ENCODE assay signal across 1 cellular context in genomic region chr10:89355373-89355772, GRCh38.
TF ChIP-seq lines count a peak whose summit lies in the region.

No MANE protein-coding gene starts in this region.

TF ChIP-seq in K562, 482 proteins besides CTCF, POLR2A, EP300 and RAD21 (continued from another document and continues in another):
- TF ChIP-seq E2F8 (IDR thresholded peaks at IDR 0.05; ENCODE audit: low read depth, partially characterized antibody), result no peak
- peak; percentile 16; the same call in 1 of the 2 replicates for TF ChIP-seq JUND (IDR thresholded peaks at IDR 0.05; ENCODE audit: borderline replicate concordance, low read depth, low read length)
- no peak for TF ChIP-seq JUND (tag; IDR thresholded peaks at IDR 0.05; ENCODE audit: borderline replicate concordance, low read depth, low read length)
- no peak for TF ChIP-seq KLF13 (tag; IDR thresholded peaks at IDR 0.05; ENCODE audit: borderline replicate concordance, low read depth)
- TF ChIP-seq NBN (IDR thresholded peaks at IDR 0.05; ENCODE audit: low read depth), result no peak
- TF ChIP-seq TAF1 (IDR thresholded peaks at IDR 0.05; ENCODE audit: control insufficient read depth, extremely low read depth, insufficient read depth, low read length, severe bottlenecking), result no peak
- TF ChIP-seq CCAR2 (IDR thresholded peaks at IDR 0.05; ENCODE audit: low read depth, low read length), result no peak
- TF ChIP-seq ELF4 (CRISPR knock-in tag; IDR thresholded peaks at IDR 0.05), result no peak
- no peak for TF ChIP-seq USF1 (CRISPR knock-in tag; IDR thresholded peaks at IDR 0.05)
- no peak for TF ChIP-seq STAT5B (CRISPR knock-in tag; IDR thresholded peaks at IDR 0.05)
- no peak for TF ChIP-seq KDM5B (IDR thresholded peaks at IDR 0.05; ENCODE audit: insufficient replicate concordance, low read depth, low read length)
- peak in 1 of 2 experiments; percentile 22; a peak in 1 of 4 replicates for TF ChIP-seq FOXA3 (CRISPR knock-in tag; conservative IDR thresholded peaks at IDR 0.05 in 1 of 2, IDR thresholded peaks at IDR 0.05 in 1 of 2)
- TF ChIP-seq E2F3 (CRISPR knock-in tag; IDR thresholded peaks at IDR 0.05), result no peak
- no peak for TF ChIP-seq KAT8 (IDR thresholded peaks at IDR 0.05; ENCODE audit: low read depth)
- TF ChIP-seq MCM7 (IDR thresholded peaks at IDR 0.05), result no peak
- TF ChIP-seq CHD2 (IDR thresholded peaks at IDR 0.05; ENCODE audit: low read depth, low read length), result no peak
- no peak for TF ChIP-seq TBL1XR1 (IDR thresholded peaks at IDR 0.05; ENCODE audit: low read length in 2 of 2)
- TF ChIP-seq KDM2B (CRISPR knock-in tag; IDR thresholded peaks at IDR 0.05), result no peak
- no peak for TF ChIP-seq ARID2 (IDR thresholded peaks at IDR 0.05)
- no peak for TF ChIP-seq ZNF764 (CRISPR knock-in tag; IDR thresholded peaks at IDR 0.05; ENCODE audit: low read depth)
- TF ChIP-seq ETV1 (tag; conservative IDR thresholded peaks at IDR 0.05; ENCODE audit: low read depth), result no peak
- TF ChIP-seq HMG20A (CRISPR knock-in tag; conservative IDR thresholded peaks at IDR 0.05), result no peak
- TF ChIP-seq HSF4 (CRISPR knock-in tag; IDR thresholded peaks at IDR 0.05; ENCODE audit: borderline replicate concordance), result no peak
- TF ChIP-seq FOS (IDR thresholded peaks at IDR 0.05; ENCODE audit: extremely low read depth, insufficient read length), result no peak
- no peak for TF ChIP-seq FUS (optimal IDR thresholded peaks at IDR 0.05; ENCODE audit: low read depth, low read length)
- no peak for TF ChIP-seq YBX1 (IDR thresholded peaks at IDR 0.05)
- no peak for TF ChIP-seq CBFB (CRISPR knock-in tag; IDR thresholded peaks at IDR 0.05)
- TF ChIP-seq ILF3 (IDR thresholded peaks at IDR 0.05; ENCODE audit: borderline replicate concordance), result no peak
- peak; percentile 60; the same call in 1 of the 2 replicates for TF ChIP-seq ILK (tag; IDR thresholded peaks at IDR 0.05; ENCODE audit: borderline replicate concordance, low read depth)
- TF ChIP-seq VEZF1 (CRISPR knock-in tag; IDR thresholded peaks at IDR 0.05), result no peak
- TF ChIP-seq MAZ (CRISPR knock-in tag; conservative IDR thresholded peaks at IDR 0.05 in 1 of 2, IDR thresholded peaks at IDR 0.05 in 1 of 2), result peak in 1 of 2 experiments; percentile 52; a peak in 2 of 4 replicates
- TF ChIP-seq LCOR (CRISPR knock-in tag; IDR thresholded peaks at IDR 0.05), result peak; percentile 74; the same call in 1 of the 2 replicates
- no peak for TF ChIP-seq ZC3H8 (IDR thresholded peaks at IDR 0.05)
- TF ChIP-seq NR4A1 (CRISPR knock-in tag; IDR thresholded peaks at IDR 0.05), result no peak
- TF ChIP-seq NR4A1 (tag; IDR thresholded peaks at IDR 0.05), result peak; percentile 76
- no peak for TF ChIP-seq HMGXB4 (CRISPR knock-in tag; IDR thresholded peaks at IDR 0.05)
- TF ChIP-seq RBBP5 (IDR thresholded peaks at IDR 0.05; ENCODE audit: borderline replicate concordance, insufficient read depth, low read length, poor library complexity, severe bottlenecking), result no peak
- TF ChIP-seq IFI16 (CRISPR knock-in tag; IDR thresholded peaks at IDR 0.05), result no peak
- no peak; the same call in 1 of the 2 replicates for TF ChIP-seq CREB3 (tag; conservative IDR thresholded peaks at IDR 0.05; ENCODE audit: low read depth)
- TF ChIP-seq THRB (CRISPR knock-in tag; conservative IDR thresholded peaks at IDR 0.05), result peak; percentile 71; the same call in 1 of the 2 replicates
- no peak for TF ChIP-seq CTCFL (IDR thresholded peaks at IDR 0.05; ENCODE audit: borderline replicate concordance, insufficient read depth, low read depth, low read length, poor library complexity, severe bottlenecking)
- no peak for TF ChIP-seq SMARCC2 (IDR thresholded peaks at IDR 0.05; ENCODE audit: low read depth)
- TF ChIP-seq HNRNPUL1 (IDR thresholded peaks at IDR 0.05; ENCODE audit: low read length), result no peak
- peak; percentile 85 for TF ChIP-seq ZKSCAN8 (CRISPR knock-in tag; IDR thresholded peaks at IDR 0.05)
- no peak for TF ChIP-seq NCOA1 (IDR thresholded peaks at IDR 0.05; ENCODE audit: low read depth)
- TF ChIP-seq HDAC3 (IDR thresholded peaks at IDR 0.05; ENCODE audit: borderline replicate concordance, partially characterized antibody), result no peak
- no peak for TF ChIP-seq ZKSCAN1 (IDR thresholded peaks at IDR 0.05; ENCODE audit: low read depth, low read length)
- no peak for TF ChIP-seq NUFIP1 (IDR thresholded peaks at IDR 0.05; ENCODE audit: partially characterized antibody)
- no peak for TF ChIP-seq NCOR1 (IDR thresholded peaks at IDR 0.05)
- TF ChIP-seq ZNF561 (CRISPR knock-in tag; conservative IDR thresholded peaks at IDR 0.05), result peak; percentile 80
- no peak for TF ChIP-seq ZZZ3 (IDR thresholded peaks at IDR 0.05)
- no peak for TF ChIP-seq USF2 (CRISPR knock-in tag; IDR thresholded peaks at IDR 0.05)
- no peak for TF ChIP-seq CHD1 (IDR thresholded peaks at IDR 0.05; ENCODE audit: low read length)
- no peak for TF ChIP-seq XRCC3 (IDR thresholded peaks at IDR 0.05)
- no peak for TF ChIP-seq TAF7 (tag; IDR thresholded peaks at IDR 0.05)
- no peak for TF ChIP-seq MCM5 (IDR thresholded peaks at IDR 0.05; ENCODE audit: low read depth)
- no peak for TF ChIP-seq HDAC8 (tag; IDR thresholded peaks at IDR 0.05)
- no peak for TF ChIP-seq TCF15 (CRISPR knock-in tag; IDR thresholded peaks at IDR 0.05)
- no peak for TF ChIP-seq COPS2 (conservative IDR thresholded peaks at IDR 0.05)
- TF ChIP-seq GTF2B (IDR thresholded peaks at IDR 0.05; ENCODE audit: extremely low read depth, insufficient read length), result no peak
- TF ChIP-seq TFAP4 (CRISPR knock-in tag; IDR thresholded peaks at IDR 0.05; ENCODE audit: borderline replicate concordance), result no peak
- TF ChIP-seq RFX7 (CRISPR knock-in tag; IDR thresholded peaks at IDR 0.05), result no peak
- no peak for TF ChIP-seq U2AF1 (optimal IDR thresholded peaks at IDR 0.05; ENCODE audit: low read depth, low read length)
